ENCODE assay signal across 1 cellular context in the genomic region with DNA sequence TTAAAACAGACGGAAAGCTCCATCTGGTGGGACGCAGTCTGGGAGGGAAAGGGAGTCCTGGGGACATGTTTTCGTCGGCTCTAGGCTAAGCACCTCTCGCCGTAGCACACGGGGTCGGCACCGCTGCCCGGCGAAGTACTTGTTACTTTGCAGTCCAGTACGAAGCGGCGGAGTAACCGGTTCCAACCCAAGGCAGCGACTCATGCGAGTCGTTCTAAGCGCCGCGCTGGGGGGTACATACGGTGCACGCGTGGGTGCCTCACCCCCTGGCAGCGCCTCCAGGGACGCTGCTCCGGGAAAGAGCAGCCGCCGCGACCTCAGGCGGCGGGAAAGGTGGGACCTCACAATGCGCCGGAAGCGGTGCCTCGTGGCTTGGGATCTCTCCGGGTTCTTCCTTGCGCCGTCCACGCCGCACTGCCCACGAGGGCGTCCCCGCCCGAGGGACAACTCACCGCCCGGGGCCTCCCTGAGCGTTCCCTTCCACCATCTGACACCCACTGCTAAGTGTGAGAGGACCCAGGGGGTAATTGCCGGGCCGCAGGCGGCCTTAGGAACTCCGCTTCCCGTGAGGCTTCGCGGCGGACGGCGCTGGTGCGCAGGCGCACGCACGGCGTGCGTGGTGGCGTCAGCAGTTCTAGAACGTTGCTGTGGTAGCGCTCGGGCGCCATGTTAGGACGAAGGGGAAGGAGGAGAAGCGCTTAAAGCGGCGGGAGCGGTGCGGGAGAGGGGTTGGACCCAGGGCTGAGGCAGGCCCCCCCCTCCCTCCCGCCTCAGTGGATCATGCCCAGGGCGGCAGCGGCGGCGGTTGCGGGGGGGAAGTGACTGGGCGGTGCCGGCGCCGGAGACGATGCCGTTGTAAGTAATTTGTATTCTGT.
TF ChIP-seq lines count a peak whose summit lies in the region.

A gene (plus strand): TSS at position 637 of the 875 bp plus-strand sequence. CDS start 211 bp downstream, at position 848.

TF ChIP-seq in K562, 482 proteins besides CTCF, POLR2A, EP300 and RAD21 (continued from another document):
- TF ChIP-seq, protein P1, sequence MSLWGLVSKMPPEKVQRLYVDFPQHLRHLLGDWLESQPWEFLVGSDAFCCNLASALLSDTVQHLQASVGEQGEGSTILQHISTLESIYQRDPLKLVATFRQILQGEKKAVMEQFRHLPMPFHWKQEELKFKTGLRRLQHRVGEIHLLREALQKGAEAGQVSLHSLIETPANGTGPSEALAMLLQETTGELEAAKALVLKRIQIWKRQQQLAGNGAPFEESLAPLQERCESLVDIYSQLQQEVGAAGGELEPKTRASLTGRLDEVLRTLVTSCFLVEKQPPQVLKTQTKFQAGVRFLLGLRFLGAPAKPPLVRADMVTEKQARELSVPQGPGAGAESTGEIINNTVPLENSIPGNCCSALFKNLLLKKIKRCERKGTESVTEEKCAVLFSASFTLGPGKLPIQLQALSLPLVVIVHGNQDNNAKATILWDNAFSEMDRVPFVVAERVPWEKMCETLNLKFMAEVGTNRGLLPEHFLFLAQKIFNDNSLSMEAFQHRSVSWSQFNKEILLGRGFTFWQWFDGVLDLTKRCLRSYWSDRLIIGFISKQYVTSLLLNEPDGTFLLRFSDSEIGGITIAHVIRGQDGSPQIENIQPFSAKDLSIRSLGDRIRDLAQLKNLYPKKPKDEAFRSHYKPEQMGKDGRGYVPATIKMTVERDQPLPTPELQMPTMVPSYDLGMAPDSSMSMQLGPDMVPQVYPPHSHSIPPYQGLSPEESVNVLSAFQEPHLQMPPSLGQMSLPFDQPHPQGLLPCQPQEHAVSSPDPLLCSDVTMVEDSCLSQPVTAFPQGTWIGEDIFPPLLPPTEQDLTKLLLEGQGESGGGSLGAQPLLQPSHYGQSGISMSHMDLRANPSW (CRISPR knock-in tag; IDR thresholded peaks at IDR 0.05): no peak
- peak in 1 of 2 experiments; percentile 25; a peak in 1 of 4 replicates for TF ChIP-seq FOXK2 (conservative IDR thresholded peaks at IDR 0.05 in 1 of 2, IDR thresholded peaks at IDR 0.05 in 1 of 2; ENCODE audit: low read depth in 2 of 2)
- TF ChIP-seq, protein P2, sequence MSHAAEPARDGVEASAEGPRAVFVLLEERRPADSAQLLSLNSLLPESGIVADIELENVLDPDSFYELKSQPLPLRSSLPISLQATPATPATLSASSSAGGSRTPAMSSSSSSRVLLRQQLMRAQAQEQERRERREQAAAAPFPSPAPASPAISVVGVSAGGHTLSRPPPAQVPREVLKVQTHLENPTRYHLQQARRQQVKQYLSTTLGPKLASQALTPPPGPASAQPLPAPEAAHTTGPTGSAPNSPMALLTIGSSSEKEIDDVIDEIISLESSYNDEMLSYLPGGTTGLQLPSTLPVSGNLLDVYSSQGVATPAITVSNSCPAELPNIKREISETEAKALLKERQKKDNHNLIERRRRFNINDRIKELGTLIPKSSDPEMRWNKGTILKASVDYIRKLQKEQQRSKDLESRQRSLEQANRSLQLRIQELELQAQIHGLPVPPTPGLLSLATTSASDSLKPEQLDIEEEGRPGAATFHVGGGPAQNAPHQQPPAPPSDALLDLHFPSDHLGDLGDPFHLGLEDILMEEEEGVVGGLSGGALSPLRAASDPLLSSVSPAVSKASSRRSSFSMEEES (CRISPR knock-in tag; IDR thresholded peaks at IDR 0.05): no peak
- TF ChIP-seq, protein P3, sequence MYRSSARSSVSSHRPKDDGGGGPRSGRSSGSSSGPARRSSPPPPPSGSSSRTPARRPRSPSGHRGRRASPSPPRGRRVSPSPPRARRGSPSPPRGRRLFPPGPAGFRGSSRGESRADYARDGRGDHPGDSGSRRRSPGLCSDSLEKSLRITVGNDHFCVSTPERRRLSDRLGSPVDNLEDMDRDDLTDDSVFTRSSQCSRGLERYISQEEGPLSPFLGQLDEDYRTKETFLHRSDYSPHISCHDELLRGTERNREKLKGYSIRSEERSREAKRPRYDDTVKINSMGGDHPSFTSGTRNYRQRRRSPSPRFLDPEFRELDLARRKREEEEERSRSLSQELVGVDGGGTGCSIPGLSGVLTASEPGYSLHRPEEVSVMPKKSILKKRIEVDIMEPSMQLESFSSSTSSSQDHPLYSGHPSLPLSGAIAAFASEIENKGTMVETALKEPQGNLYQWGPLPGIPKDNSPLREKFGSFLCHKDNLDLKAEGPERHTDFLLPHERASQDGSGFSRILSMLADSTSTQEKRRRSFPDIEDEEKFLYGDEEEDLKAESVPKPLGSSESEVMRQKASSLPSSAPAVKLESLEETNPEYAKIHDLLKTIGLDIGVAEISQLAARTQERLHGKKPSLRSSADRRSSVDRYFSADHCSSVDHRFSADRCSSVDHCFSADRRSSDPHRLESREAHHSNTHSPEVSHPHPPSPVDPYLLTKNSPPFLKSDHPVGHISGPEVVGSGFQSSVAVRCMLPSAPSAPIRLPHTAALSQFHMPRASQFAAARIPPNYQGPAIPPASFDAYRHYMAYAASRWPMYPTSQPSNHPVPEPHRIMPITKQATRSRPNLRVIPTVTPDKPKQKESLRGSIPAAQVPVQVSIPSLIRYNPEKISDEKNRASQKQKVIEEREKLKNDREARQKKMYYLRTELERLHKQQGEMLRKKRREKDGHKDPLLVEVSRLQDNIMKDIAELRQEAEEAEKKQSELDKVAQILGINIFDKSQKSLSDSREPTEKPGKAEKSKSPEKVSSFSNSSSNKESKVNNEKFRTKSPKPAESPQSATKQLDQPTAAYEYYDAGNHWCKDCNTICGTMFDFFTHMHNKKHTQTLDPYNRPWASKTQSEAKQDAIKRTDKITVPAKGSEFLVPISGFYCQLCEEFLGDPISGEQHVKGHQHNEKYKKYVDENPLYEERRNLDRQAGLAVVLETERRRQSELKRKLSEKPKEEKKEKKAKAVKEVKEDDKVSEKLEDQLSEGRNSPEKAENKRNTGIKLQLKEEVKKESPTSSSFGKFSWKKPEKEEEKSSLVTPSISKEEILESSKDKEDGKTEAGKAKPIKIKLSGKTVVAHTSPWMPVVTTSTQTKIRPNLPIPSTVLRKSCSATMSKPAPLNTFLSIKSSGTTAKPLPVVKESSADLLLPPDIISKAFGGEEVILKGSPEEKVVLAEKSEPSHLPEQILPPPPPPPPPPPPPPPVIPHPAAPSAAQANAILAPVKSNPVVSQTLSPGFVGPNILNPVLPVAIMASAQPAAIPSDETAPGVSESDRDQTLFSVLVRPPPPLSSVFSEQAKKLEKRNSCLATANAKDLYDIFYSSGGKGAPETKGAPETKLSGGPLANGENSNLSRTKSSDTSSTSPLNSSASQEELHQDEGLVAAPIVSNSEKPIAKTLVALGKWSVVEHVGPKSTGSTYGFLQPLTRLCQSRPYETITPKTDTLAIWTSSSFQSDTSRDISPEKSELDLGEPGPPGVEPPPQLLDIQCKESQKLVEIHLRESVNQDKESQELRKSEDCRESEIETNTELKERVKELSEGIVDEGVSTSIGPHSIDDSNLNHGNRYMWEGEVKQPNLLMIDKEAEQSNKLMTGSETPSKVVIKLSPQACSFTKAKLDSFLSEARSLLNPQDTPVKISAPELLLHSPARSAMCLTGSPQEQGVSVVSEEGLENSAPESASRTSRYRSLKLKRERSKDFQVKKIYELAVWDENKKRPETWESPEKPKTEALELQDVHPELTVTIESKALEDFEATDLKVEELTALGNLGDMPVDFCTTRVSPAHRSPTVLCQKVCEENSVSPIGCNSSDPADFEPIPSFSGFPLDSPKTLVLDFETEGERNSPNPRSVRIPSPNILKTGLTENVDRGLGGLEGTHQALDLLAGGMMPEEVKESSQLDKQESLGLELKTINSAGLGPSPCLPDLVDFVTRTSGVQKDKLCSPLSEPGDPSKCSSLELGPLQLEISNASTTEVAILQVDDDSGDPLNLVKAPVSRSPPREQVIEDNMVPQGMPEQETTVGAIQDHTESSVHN (IDR thresholded peaks at IDR 0.05; ENCODE audit: borderline replicate concordance in 1 of 2, low read depth in 1 of 2): no peak
- TF ChIP-seq, protein P4, sequence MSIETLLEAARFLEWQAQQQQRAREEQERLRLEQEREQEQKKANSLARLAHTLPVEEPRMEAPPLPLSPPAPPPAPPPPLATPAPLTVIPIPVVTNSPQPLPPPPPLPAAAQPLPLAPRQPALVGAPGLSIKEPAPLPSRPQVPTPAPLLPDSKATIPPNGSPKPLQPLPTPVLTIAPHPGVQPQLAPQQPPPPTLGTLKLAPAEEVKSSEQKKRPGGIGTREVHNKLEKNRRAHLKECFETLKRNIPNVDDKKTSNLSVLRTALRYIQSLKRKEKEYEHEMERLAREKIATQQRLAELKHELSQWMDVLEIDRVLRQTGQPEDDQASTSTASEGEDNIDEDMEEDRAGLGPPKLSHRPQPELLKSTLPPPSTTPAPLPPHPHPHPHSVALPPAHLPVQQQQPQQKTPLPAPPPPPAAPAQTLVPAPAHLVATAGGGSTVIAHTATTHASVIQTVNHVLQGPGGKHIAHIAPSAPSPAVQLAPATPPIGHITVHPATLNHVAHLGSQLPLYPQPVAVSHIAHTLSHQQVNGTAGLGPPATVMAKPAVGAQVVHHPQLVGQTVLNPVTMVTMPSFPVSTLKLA (conservative IDR thresholded peaks at IDR 0.05): peak; percentile 85 to 91
- no peak; the same call in 1 of the 2 replicates for TF ChIP-seq NR2C1 (IDR thresholded peaks at IDR 0.05)
- peak; percentile 36; the same call in 1 of the 2 replicates for TF ChIP-seq NR2C1 (tag; IDR thresholded peaks at IDR 0.05)
- TF ChIP-seq RFX5 (IDR thresholded peaks at IDR 0.05; ENCODE audit: low read depth, low read length): no peak
- TF ChIP-seq PHF20 (IDR thresholded peaks at IDR 0.05; ENCODE audit: partially characterized antibody): no peak
- no peak for TF ChIP-seq ZEB2 (IDR thresholded peaks at IDR 0.05)
- no peak for TF ChIP-seq TCF7 (IDR thresholded peaks at IDR 0.05; ENCODE audit: borderline replicate concordance)
- TF ChIP-seq ELF1 (tag; IDR thresholded peaks at IDR 0.05): peak; percentile 30; the same call in 1 of the 2 replicates
- no peak for TF ChIP-seq ZNF780A (CRISPR knock-in tag; IDR thresholded peaks at IDR 0.05)
- TF ChIP-seq U2AF1 (optimal IDR thresholded peaks at IDR 0.05; ENCODE audit: low read depth, low read length): no peak
- TF ChIP-seq RBFOX2 (IDR thresholded peaks at IDR 0.05; ENCODE audit: low read depth, low read length): peak; percentile 99
- peak; percentile 54 for TF ChIP-seq HNRNPLL (IDR thresholded peaks at IDR 0.05; ENCODE audit: low read depth, low read length, poor library complexity, severe bottlenecking)
- no peak for TF ChIP-seq IFI16 (CRISPR knock-in tag; IDR thresholded peaks at IDR 0.05)
- TF ChIP-seq POLR3G (IDR thresholded peaks at IDR 0.05; ENCODE audit: extremely low read depth, insufficient read length, insufficient replicate concordance): no peak
- TF ChIP-seq XRCC5 (IDR thresholded peaks at IDR 0.05; ENCODE audit: low read depth, low read length): peak; percentile 70; the same call in 1 of the 2 replicates
- TF ChIP-seq SMAD1 (IDR thresholded peaks at IDR 0.05; ENCODE audit: low read depth, low read length, partially characterized antibody): no peak
- TF ChIP-seq ELF2 (CRISPR knock-in tag; IDR thresholded peaks at IDR 0.05): no peak
- no peak for TF ChIP-seq ZZZ3 (IDR thresholded peaks at IDR 0.05)
- TF ChIP-seq TEAD1 (CRISPR knock-in tag; IDR thresholded peaks at IDR 0.05): peak in 1 of 2 experiments; percentile 76; a peak in 1 of 4 replicates
- TF ChIP-seq, protein P5, sequence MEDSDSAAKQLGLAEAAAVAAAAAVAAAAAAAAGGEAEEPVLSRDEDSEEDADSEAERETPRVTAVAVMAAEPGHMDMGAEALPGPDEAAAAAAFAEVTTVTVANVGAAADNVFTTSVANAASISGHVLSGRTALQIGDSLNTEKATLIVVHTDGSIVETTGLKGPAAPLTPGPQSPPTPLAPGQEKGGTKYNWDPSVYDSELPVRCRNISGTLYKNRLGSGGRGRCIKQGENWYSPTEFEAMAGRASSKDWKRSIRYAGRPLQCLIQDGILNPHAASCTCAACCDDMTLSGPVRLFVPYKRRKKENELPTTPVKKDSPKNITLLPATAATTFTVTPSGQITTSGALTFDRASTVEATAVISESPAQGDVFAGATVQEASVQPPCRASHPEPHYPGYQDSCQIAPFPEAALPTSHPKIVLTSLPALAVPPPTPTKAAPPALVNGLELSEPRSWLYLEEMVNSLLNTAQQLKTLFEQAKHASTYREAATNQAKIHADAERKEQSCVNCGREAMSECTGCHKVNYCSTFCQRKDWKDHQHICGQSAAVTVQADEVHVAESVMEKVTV (CRISPR knock-in tag; IDR thresholded peaks at IDR 0.05): no peak
- no peak for TF ChIP-seq XRCC3 (IDR thresholded peaks at IDR 0.05)
- no peak for TF ChIP-seq TAL1 (IDR thresholded peaks at IDR 0.05)
